In the genomic region with DNA sequence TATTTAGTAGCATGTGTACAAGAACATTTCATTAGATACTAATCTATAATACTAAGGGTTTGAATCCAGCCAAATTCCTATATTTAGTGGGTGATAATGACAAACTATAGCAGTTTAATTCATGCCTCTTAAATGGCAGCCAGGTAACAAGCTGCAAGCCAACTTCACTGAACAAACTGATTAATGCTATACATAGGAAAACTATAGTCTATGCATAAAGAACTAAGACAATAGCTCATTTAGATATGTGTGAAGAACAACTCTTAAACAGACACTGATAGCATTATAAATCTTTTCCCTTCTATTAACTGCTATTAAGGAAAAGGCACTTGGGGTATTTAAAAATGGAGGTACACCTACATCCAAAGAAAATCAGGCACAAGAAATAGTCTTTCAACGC, we compare ENCODE assay signal across 12 cellular contexts.
"Had no signal": no experiment of that assay in that cellular context is flagged by ENCODE, and none has a peak within 500 bp of the region (broad histone marks: within the 10 kb centered on the region; RNA-seq: fewer than 3 reads in every experiment).

No MANE protein-coding gene starts in this region.

- H3K4me3 ChIP-seq: lung had no signal

- DNase-seq: activated CD4-positive, alpha-beta memory T cell treated with anti-CD3 and anti-CD28 coated beads for 36 hours; activated CD4-positive, alpha-beta T cell treated with anti-CD3 and anti-CD28 coated beads for 4 hours; activated T-cell treated with anti-CD3 and anti-CD28 coated beads for 4 hours; foreskin melanocyte; immature natural killer cell; kidney glomerular epithelial cell; retina; stimulated activated naive CD8-positive, alpha-beta T cell treated with anti-CD3 and anti-CD28 coated beads, Interleukin-15, amount 100 ng/mL, for 72 hours had no signal

- H3K9ac ChIP-seq: parathyroid adenoma had no signal

- ATAC-seq: natural killer cell treated with Interleukin-12 subunit alpha and Interleukin-12 subunit beta and Interleukin-15 and Interleukin-18, amount 100 ng/mL, for 72 hours; stimulated activated naive CD8-positive, alpha-beta T cell treated with anti-CD3 and anti-CD28 coated beads, Interleukin-15, amount 100 ng/mL, for 72 hours; WTC11 had no signal
